Comparison of ENCODE assay signal across 8 cellular contexts in the genomic region with DNA sequence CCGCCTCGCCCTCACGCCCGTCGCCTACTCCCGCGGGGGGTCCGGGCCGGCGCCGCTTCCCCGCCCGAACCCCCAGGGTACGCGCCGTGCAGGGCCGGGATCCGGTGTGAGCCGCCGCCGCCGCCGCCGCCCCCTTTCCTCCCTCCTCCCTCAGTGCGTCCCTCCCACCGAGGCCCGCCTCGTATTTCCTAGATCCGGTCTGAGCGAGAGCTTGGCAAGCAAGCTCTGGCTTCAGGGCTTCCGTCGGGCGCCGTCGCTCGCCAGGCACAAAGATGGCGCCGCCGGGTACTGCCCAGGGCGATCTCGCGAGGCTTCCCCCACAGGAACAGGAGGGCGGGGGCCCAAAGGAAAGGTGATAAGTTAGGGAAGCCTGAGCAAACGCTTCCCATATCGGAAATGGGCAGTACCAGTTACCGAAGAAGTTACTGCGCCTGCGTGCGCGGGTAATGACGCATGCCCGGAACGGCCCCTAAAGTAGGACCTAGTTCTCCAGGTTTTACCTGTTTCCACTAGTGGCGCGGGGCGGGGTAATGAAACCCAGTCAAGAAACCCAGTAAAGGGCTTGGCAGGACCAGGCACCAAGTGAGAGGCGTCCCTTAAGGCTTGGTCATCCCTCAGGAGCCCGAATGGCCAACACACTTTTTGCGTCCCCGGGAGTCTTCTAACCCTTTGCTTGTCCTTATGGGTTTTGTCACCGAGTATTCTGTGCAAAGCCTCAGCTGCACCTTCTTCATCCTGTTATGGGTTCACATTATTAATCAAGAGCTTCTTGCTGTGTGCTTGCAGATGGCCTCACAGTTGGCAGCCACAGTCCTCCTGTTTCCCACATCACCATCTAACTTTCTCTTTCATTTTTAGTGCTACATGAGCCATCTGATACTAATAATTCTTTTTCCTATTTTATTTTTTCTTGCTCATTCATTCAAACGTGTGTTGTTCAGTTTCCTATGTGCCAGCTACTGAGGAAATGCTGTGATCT. TPM values are rescaled to one million over a fixed set of nuclear protein-coding genes. Genes with fewer than 3 reads are reported as not detected.
A peak's percentile ranks its signal among the peaks of the same experiment; 100 is the strongest.
DNase-seq lines count a peak whose midpoint lies in the region; ATAC-seq and TF ChIP-seq lines count a peak whose summit lies in the region.

A gene with protein sequence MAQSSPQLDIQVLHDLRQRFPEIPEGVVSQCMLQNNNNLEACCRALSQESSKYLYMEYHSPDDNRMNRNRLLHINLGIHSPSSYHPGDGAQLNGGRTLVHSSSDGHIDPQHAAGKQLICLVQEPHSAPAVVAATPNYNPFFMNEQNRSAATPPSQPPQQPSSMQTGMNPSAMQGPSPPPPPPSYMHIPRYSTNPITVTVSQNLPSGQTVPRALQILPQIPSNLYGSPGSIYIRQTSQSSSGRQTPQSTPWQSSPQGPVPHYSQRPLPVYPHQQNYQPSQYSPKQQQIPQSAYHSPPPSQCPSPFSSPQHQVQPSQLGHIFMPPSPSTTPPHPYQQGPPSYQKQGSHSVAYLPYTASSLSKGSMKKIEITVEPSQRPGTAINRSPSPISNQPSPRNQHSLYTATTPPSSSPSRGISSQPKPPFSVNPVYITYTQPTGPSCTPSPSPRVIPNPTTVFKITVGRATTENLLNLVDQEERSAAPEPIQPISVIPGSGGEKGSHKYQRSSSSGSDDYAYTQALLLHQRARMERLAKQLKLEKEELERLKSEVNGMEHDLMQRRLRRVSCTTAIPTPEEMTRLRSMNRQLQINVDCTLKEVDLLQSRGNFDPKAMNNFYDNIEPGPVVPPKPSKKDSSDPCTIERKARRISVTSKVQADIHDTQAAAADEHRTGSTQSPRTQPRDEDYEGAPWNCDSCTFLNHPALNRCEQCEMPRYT (minus strand): TSS at position 108 of the 979 bp plus-strand sequence. CDS start 29,666 bp downstream, outside the sequence.

- DNase-seq in DMS53 treated with DMSO at 0.1 percent for 48 hours (lab: John Stamatoyannopoulos, UW; ENCODE audit: unreplicated experiment) (peak; percentile 96), Peyer's patch (peak; percentile 92 to 98 (median 93))
- peak; percentile 90 to 91 for DNase-seq in activated T-cell treated with anti-CD3 and anti-CD28 coated beads, Interleukin-2, amount 50 U/mL, for 48 hours
- DNase-seq in stimulated activated CD8-positive, alpha-beta memory T cell treated with anti-CD3 and anti-CD28 coated beads, Interleukin-7, amount 100 ng/mL, for 24 hours (ENCODE audit: low read depth) = peak; percentile 76

- no peaks in the 10 kb centered on the region for H4K20me1 ChIP-seq in KMS-11 (ENCODE audit: insufficient read depth)

- peak in 1 of 2 donors; percentile 41 for TF ChIP-seq POLR2A in Peyer's patch (IDR thresholded peaks at IDR 0.05)

- H3K4me1 ChIP-seq in KMS-11 (ENCODE audit: low read depth, poor library complexity, severe bottlenecking) = peaks cover 14% of the 10 kb centered on the region
- peaks cover 0 to 10% (median 0%) of the 10 kb centered on the region in 4 donors for H3K4me1 ChIP-seq in Peyer's patch
- peaks cover 3% of the 10 kb centered on the region for H3K4me1 ChIP-seq in muscle layer of colon (ENCODE audit: insufficient read depth, low read length)

- H3K9me3 ChIP-seq in Peyer's patch = no peaks in the 10 kb centered on the region
- no peaks in the 10 kb centered on the region for H3K9me3 ChIP-seq in muscle layer of colon (ENCODE audit: low read length)

- TF ChIP-seq CTCF in KMS-11 (conservative IDR thresholded peaks at IDR 0.05; ENCODE audit: low read depth, low read length) (no peak), Peyer's patch (IDR thresholded peaks at IDR 0.05) (peak in 1 of 6 experiments; percentile 4)

- ATAC-seq in GM21737 (IDR thresholded peaks at IDR 0.05; ENCODE audit: unreplicated experiment) (peak; percentile 93), esophagus mucosa (peak; percentile 94)

- H3K4me2 ChIP-seq in KMS-11 = peak within 1 kb of the TSS; percentile 66

- H3K27ac ChIP-seq in KMS-11 (peak within 1 kb of the TSS; percentile 50), Peyer's patch (peak within 1 kb of the TSS; percentile 81 to 89 (median 84)), muscle layer of colon (ENCODE audit: low read depth, low read length) (peak within 1 kb of the TSS; percentile 75)

- H3K36me3 ChIP-seq in KMS-11 (ENCODE audit: insufficient read depth) = no peaks in the 10 kb centered on the region
- no peaks in the 10 kb centered on the region for H3K36me3 ChIP-seq in Peyer's patch
- H3K36me3 ChIP-seq in muscle layer of colon (ENCODE audit: insufficient read depth, low read length) = no peaks in the 10 kb centered on the region

- H3K9ac ChIP-seq in KMS-11 = peak within 1 kb of the TSS; percentile 53
- H3K9ac ChIP-seq in muscle layer of colon (ENCODE audit: low read length) = peak within 1 kb of the TSS; percentile 50

- peak within 1 kb of the TSS; percentile 84 for H2AFZ ChIP-seq in KMS-11 (ENCODE audit: low read depth)

- 0 out of 2 replicates have a peak, but pooled peaks cover 10% of the 10 kb centered on the region for H3K79me2 ChIP-seq in KMS-11 (ENCODE audit: insufficient read depth, low read depth)

- H3K27me3 ChIP-seq in KMS-11 (ENCODE audit: insufficient read depth, low read depth) (no peaks in the 10 kb centered on the region), Peyer's patch (no peaks in the 10 kb centered on the region), muscle layer of colon (ENCODE audit: control insufficient read depth in 1 of 2, insufficient read depth in 2 of 2, low read length in 2 of 2) (no peaks in the 10 kb centered on the region)

- H3K4me3 ChIP-seq in KMS-11 (IDR thresholded peaks at IDR 0.05; ENCODE audit: insufficient read depth, low read depth, low read length) (no peak within 1 kb of the TSS), Peyer's patch (peak within 1 kb of the TSS; percentile 64 to 96 (median 79)), muscle layer of colon (ENCODE audit: low read depth in 1 of 2, low read length in 2 of 2) (peak within 1 kb of the TSS; percentile 71 to 72)

RNA-seq across cellular contexts. Expression of the gene that starts here (rescaled TPM):
- total RNA-seq in Peyer's patch (10 to 100 TPM; 26.1 to 34.7 (median 27.0) TPM), esophagus mucosa (17.5 TPM)
